Comparison of ENCODE assay signal across 8 cellular contexts in genomic region chr12:6825398-6826124, GRCh38. TPM values are rescaled to one million over a fixed set of nuclear protein-coding genes. Genes with fewer than 3 reads are reported as not detected.
DNase-seq lines count a peak whose midpoint lies in the region; ATAC-seq and TF ChIP-seq lines count a peak whose summit lies in the region.

No MANE protein-coding gene starts in this region.

- POLR2A ChIA-PET in CD8-positive, alpha-beta memory T cell (lab: Charles Lee) = interaction anchor here (0.5 to 0.6 kb wide), 2 partner anchors 31 to 228 kb away, joined by 4 to 8 read pairs; no protein-coding TSS in a partner anchor
- POLR2A ChIA-PET in activated CD4-positive, alpha-beta memory T cell treated with anti-CD3 and anti-CD28 coated beads, Interleukin-2, amount 10 ng/mL, durations not matched to agents 7 days and 5 days (lab: Charles Lee) = interaction anchor here (0.6 to 7.2 kb wide), 4 partner anchors 11 to 72 kb away, joined by 3 to 33 read pairs (median 4); partner anchors contain the start of gene MLF2

- no peaks in the 10 kb centered on the region for H3K9me3 Mint-ChIP-seq in CD8-positive, alpha-beta memory T cell
- no peaks in the 10 kb centered on the region for H3K9me3 Mint-ChIP-seq in activated CD4-positive, alpha-beta memory T cell treated with anti-CD3 and anti-CD28 coated beads, Interleukin-2, amount 10 ng/mL, durations not matched to agents 7 days and 5 days

- no peak overlapping the region for H3K27ac Mint-ChIP-seq in CD8-positive, alpha-beta memory T cell
- no peak overlapping the region for H3K27ac Mint-ChIP-seq in activated CD4-positive, alpha-beta memory T cell treated with anti-CD3 and anti-CD28 coated beads, Interleukin-2, amount 10 ng/mL, durations not matched to agents 7 days and 5 days

- 15 to 20% methylated on average over 19 of the region's 19 CpGs for WGBS in ectodermal cell, 2 experiments
- 5 to 7% methylated on average over 19 of the region's 19 CpGs for WGBS in lower leg skin, 2 donors

- intact Hi-C loops in lower leg skin (cut with DNase I; ENCODE audit: low total_unique reads) = loop anchor here (5.0 kb wide), 1 partner anchor 208 kb away; no protein-coding TSS in a partner anchor

- peaks cover 20 to 36% (median 24%) of the 10 kb centered on the region in 3 donors for H3K4me1 Mint-ChIP-seq in CD8-positive, alpha-beta memory T cell
- H3K4me1 Mint-ChIP-seq in activated CD4-positive, alpha-beta memory T cell treated with anti-CD3 and anti-CD28 coated beads, Interleukin-2, amount 10 ng/mL, durations not matched to agents 7 days and 5 days = peaks cover 27% of the 10 kb centered on the region

- H3K9me3 ChIP-seq in CD8-positive, alpha-beta memory T cell (ENCODE audit: low read length) = no peaks in the 10 kb centered on the region
- no peaks in the 10 kb centered on the region for H3K9me3 ChIP-seq in ectodermal cell (ENCODE audit: control insufficient read depth, low read length)

- H3K4me3 Mint-ChIP-seq in CD8-positive, alpha-beta memory T cell = peak overlapping the region in 1 of 7 donors; percentile 70
- no peak overlapping the region for H3K4me3 Mint-ChIP-seq in activated CD4-positive, alpha-beta memory T cell treated with anti-CD3 and anti-CD28 coated beads, Interleukin-2, amount 10 ng/mL, durations not matched to agents 7 days and 5 days

- TF ChIP-seq POLR2A in lower leg skin (IDR thresholded peaks at IDR 0.05) = no peak

- peaks cover 26 to 68% of the 10 kb centered on the region in 2 donors for H3K27me3 Mint-ChIP-seq in CD8-positive, alpha-beta memory T cell
- H3K27me3 Mint-ChIP-seq in activated CD4-positive, alpha-beta memory T cell treated with anti-CD3 and anti-CD28 coated beads, Interleukin-2, amount 10 ng/mL, durations not matched to agents 7 days and 5 days = peaks cover 72% of the 10 kb centered on the region

- peak; percentile 62 to 80 (median 71) for DNase-seq in CD8-positive, alpha-beta memory T cell
- DNase-seq in NCI-H524 treated with DMSO at 0.1 percent for 48 hours (lab: John Stamatoyannopoulos, UW) (peak; percentile 53), lower leg skin (ENCODE audit: low spot score in 2 of 2) (peak; percentile 80 to 97)
- DNase-seq in activated CD4-positive, alpha-beta memory T cell treated with anti-CD3 and anti-CD28 coated beads, Interleukin-2, amount 10 ng/mL, durations not matched to agents 7 days and 5 days = peak; percentile 84
- peak; percentile 65 to 82 (median 74) for DNase-seq in stimulated activated CD4-positive, alpha-beta T cell treated with anti-CD3 and anti-CD28 coated beads, TNF-alpha, amount 100 ng/mL, for 4 hours (ENCODE audit: low read depth in 3 of 3)

- no peaks in the 10 kb centered on the region for H3K36me3 ChIP-seq in CD8-positive, alpha-beta memory T cell (ENCODE audit: insufficient read depth, low read length)
- peaks cover 1% of the 10 kb centered on the region for H3K36me3 ChIP-seq in ectodermal cell (ENCODE audit: control insufficient read depth, insufficient read depth, low read length)

- ATAC-seq in HG02759 (IDR thresholded peaks at IDR 0.05; ENCODE audit: unreplicated experiment) (peak; percentile 42), HG02884 (IDR thresholded peaks at IDR 0.05; ENCODE audit: unreplicated experiment) (no peak)

- no peak overlapping the region for H3K27ac ChIP-seq in CD8-positive, alpha-beta memory T cell (ENCODE audit: low read depth, low read length)
- no peak overlapping the region for H3K27ac ChIP-seq in ectodermal cell (ENCODE audit: insufficient read depth, low read depth, low read length, poor library complexity, severe bottlenecking)

- CTCF ChIA-PET in CD8-positive, alpha-beta memory T cell (lab: Charles Lee) = interaction anchor here (0.6 to 5.8 kb wide), 22 partner anchors 9 to 271 kb away, joined by 3 to 39 read pairs (median 3); partner anchors contain the start of genes CDCA3, COPS7A, LAG3 and MLF2
- CTCF ChIA-PET in activated CD4-positive, alpha-beta memory T cell treated with anti-CD3 and anti-CD28 coated beads, Interleukin-2, amount 10 ng/mL, durations not matched to agents 7 days and 5 days (lab: Charles Lee) = interaction anchor here (0.6 to 4.9 kb wide), 23 partner anchors 10 to 344 kb away, joined by 3 to 48 read pairs (median 3); partner anchors contain the start of genes CD4, CDCA3, COPS7A and MLF2

- peaks cover 0 to 5% (median 0%) of the 10 kb centered on the region in 3 donors for H3K36me3 Mint-ChIP-seq in CD8-positive, alpha-beta memory T cell
- H3K36me3 Mint-ChIP-seq in activated CD4-positive, alpha-beta memory T cell treated with anti-CD3 and anti-CD28 coated beads, Interleukin-2, amount 10 ng/mL, durations not matched to agents 7 days and 5 days (ENCODE audit: low read depth) = peaks cover 2% of the 10 kb centered on the region

- TF ChIP-seq CTCF in lower leg skin (IDR thresholded peaks at IDR 0.05) = peak in 1 of 3 donors; percentile 75

- peaks cover 25% of the 10 kb centered on the region for H3K27me3 ChIP-seq in CD8-positive, alpha-beta memory T cell (ENCODE audit: insufficient read depth, low read length, poor library complexity, severe bottlenecking)
- H3K27me3 ChIP-seq in ectodermal cell (ENCODE audit: control insufficient read depth, insufficient read depth, low read length, poor library complexity, severe bottlenecking) = no peaks in the 10 kb centered on the region

- no peak overlapping the region for H3K4me3 ChIP-seq in CD8-positive, alpha-beta memory T cell (ENCODE audit: low read length)
- H3K4me3 ChIP-seq in ectodermal cell (ENCODE audit: insufficient read depth, low read depth, low read length) (peak overlapping the region; percentile 6), lower leg skin (ENCODE audit: low read depth, poor library complexity, severe bottlenecking) (no peak overlapping the region)

- peaks cover 18% of the 10 kb centered on the region for H3K4me1 ChIP-seq in CD8-positive, alpha-beta memory T cell (ENCODE audit: insufficient read depth, low read length)
- peaks cover 58% of the 10 kb centered on the region for H3K4me1 ChIP-seq in ectodermal cell (ENCODE audit: control insufficient read depth, insufficient read depth, low read length)

RNA-seq across cellular contexts. Expression of gene P3H3, which starts 2.6 kb away (rescaled TPM):
- total RNA-seq in CD8-positive, alpha-beta memory T cell = 1 to 10 TPM; 2.4 to 2.5 TPM
- polyA plus RNA-seq in CD8-positive, alpha-beta memory T cell = 2.9 TPM
- total RNA-seq in activated CD4-positive, alpha-beta memory T cell treated with anti-CD3 and anti-CD28 coated beads, Interleukin-2, amount 10 ng/mL, durations not matched to agents 7 days and 5 days = under 1 TPM; 0.18 to 0.68 TPM
- polyA plus RNA-seq in ectodermal cell (2013, experiment 1 of 4) = 78.0 TPM
- polyA plus RNA-seq in ectodermal cell (2013, experiment 2 of 4) = 71.0 TPM
- polyA plus RNA-seq in ectodermal cell (2013, experiment 3 of 4) = 49.6 TPM
- polyA plus RNA-seq in ectodermal cell (2013, experiment 4 of 4) = 52.8 TPM
- total RNA-seq in lower leg skin = 10 to 100 TPM in 2 of 4 donors, 1 to 10 TPM in 2; 8.8 to 18.2 (median 11.8) TPM

RNA-seq across cellular contexts. Expression of gene GPR162, which starts 3.9 kb away (rescaled TPM):
- under 1 TPM in 1 of 2 experiments, not detected in 1; 0.11 TPM for total RNA-seq in CD8-positive, alpha-beta memory T cell
- polyA plus RNA-seq in CD8-positive, alpha-beta memory T cell = not detected
- total RNA-seq in activated CD4-positive, alpha-beta memory T cell treated with anti-CD3 and anti-CD28 coated beads, Interleukin-2, amount 10 ng/mL, durations not matched to agents 7 days and 5 days = not detected
- polyA plus RNA-seq in ectodermal cell (2013, experiment 1 of 4) = 61.5 TPM
- polyA plus RNA-seq in ectodermal cell (2013, experiment 2 of 4) = 58.9 TPM
- polyA plus RNA-seq in ectodermal cell (2013, experiment 3 of 4) = 47.7 TPM
- polyA plus RNA-seq in ectodermal cell (2013, experiment 4 of 4) = 53.2 TPM
- 1 to 10 TPM in 2 of 4 donors, under 1 TPM in 1, not detected in 1; 0.65 to 1.4 (median 1.3) TPM for total RNA-seq in lower leg skin

RNA-seq across cellular contexts. Expression of gene GNB3, which starts 15.2 kb away (rescaled TPM):
- total RNA-seq in CD8-positive, alpha-beta memory T cell = under 1 TPM; 0.48 to 0.78 TPM
- not detected for polyA plus RNA-seq in CD8-positive, alpha-beta memory T cell
- not detected for total RNA-seq in activated CD4-positive, alpha-beta memory T cell treated with anti-CD3 and anti-CD28 coated beads, Interleukin-2, amount 10 ng/mL, durations not matched to agents 7 days and 5 days
- polyA plus RNA-seq in ectodermal cell (2013, experiment 1 of 4) = 17.2 TPM
- polyA plus RNA-seq in ectodermal cell (2013, experiment 2 of 4) = 16.4 TPM
- polyA plus RNA-seq in ectodermal cell (2013, experiment 3 of 4) = 14.3 TPM
- 13.4 TPM for polyA plus RNA-seq in ectodermal cell (2013, experiment 4 of 4)
- total RNA-seq in lower leg skin = 1 to 10 TPM in 1 of 4 donors, under 1 TPM in 2, not detected in 1; 0.17 to 1.2 (median 0.52) TPM

RNA-seq across cellular contexts. Expression of gene CDCA3, which starts 25.5 kb away (rescaled TPM):
- total RNA-seq in CD8-positive, alpha-beta memory T cell = 10 to 100 TPM; 35.9 to 37.6 TPM
- polyA plus RNA-seq in CD8-positive, alpha-beta memory T cell = 0.68 TPM
- 100 to 1,000 TPM in 1 of 2 experiments, 10 to 100 TPM in 1; 96.5 to 101 TPM for total RNA-seq in activated CD4-positive, alpha-beta memory T cell treated with anti-CD3 and anti-CD28 coated beads, Interleukin-2, amount 10 ng/mL, durations not matched to agents 7 days and 5 days
- polyA plus RNA-seq in ectodermal cell (2013, experiment 1 of 4) = 48.6 TPM
- 40.9 TPM for polyA plus RNA-seq in ectodermal cell (2013, experiment 2 of 4)
- polyA plus RNA-seq in ectodermal cell (2013, experiment 3 of 4) = 52.4 TPM
- 48.8 TPM for polyA plus RNA-seq in ectodermal cell (2013, experiment 4 of 4)
- total RNA-seq in lower leg skin = 1 to 10 TPM; 2.0 to 7.1 (median 2.9) TPM

RNA-seq across cellular contexts. Expression of gene USP5, which starts 26.4 kb away (rescaled TPM):
- 100 to 1,000 TPM; 154 TPM for total RNA-seq in CD8-positive, alpha-beta memory T cell
- 49.7 TPM for polyA plus RNA-seq in CD8-positive, alpha-beta memory T cell
- 100 to 1,000 TPM in 1 of 2 experiments, 10 to 100 TPM in 1; 91.4 to 109 TPM for total RNA-seq in activated CD4-positive, alpha-beta memory T cell treated with anti-CD3 and anti-CD28 coated beads, Interleukin-2, amount 10 ng/mL, durations not matched to agents 7 days and 5 days
- polyA plus RNA-seq in ectodermal cell (2013, experiment 1 of 4) = 105 TPM
- polyA plus RNA-seq in ectodermal cell (2013, experiment 2 of 4) = 99.8 TPM
- polyA plus RNA-seq in ectodermal cell (2013, experiment 3 of 4) = 73.9 TPM
- 76.2 TPM for polyA plus RNA-seq in ectodermal cell (2013, experiment 4 of 4)
- total RNA-seq in lower leg skin = 10 to 100 TPM; 61.9 to 79.3 (median 72.5) TPM
